ENCODE assay signal across 7 cellular contexts in the genomic region with DNA sequence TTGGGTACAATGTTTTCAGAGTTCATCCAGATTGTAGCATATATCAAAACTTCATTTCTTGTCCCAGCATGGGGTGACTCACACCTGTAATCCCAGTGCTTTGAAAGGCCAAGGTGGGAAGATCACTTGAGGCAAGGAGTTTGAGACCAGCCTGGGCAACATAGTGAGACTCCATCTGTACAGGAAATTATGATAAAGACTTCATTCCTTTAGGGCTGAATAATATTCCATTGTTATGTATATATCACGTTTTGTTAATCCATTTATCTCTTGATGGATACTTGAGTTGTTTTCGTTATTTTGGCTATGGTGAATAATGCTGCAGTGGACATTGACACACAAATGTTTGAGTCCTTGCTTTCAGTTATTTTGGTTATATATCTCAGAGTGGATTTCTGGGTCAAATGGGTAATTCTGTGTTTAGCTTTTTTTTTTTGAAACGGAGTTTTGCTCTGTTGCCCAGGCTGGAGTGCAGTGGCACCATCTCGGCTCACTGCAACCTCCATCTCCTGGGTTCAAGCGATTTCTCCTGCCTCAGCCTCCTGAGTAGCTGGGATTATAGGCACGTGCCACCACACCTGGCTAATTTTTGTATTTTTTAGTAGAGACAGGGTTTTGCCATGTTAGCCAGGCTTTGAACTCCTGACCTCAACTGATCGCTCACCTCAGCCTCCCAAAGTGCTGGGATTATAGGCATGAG. TPM values are rescaled to one million over a fixed set of nuclear protein-coding genes. Genes with fewer than 3 reads are reported as not detected.
DNase-seq lines count a peak whose midpoint lies in the region; ATAC-seq, FAIRE-seq and TF ChIP-seq lines count a peak whose summit lies in the region.
"Not testable (repeated sequence)": the region's sequence is repeated elsewhere in the genome, so short reads cannot be mapped to it uniquely, and the experiment has no call there.

No MANE protein-coding gene starts in this region.

- H3K36me3 ChIP-seq in CD8-positive, alpha-beta memory T cell (ENCODE audit: insufficient read depth, low read length); SK-N-SH (replicated peaks in 1 of 2; ENCODE audit: control insufficient read depth in 1 of 2, insufficient read depth in 2 of 2, low read length in 1 of 2); endothelial cell of umbilical vein (ENCODE audit: control insufficient read depth in 2 of 2, extremely low read depth in 1 of 2, insufficient read depth in 2 of 2, low read length in 2 of 2): not testable (repeated sequence)

- peaks cover 18% of the 10 kb centered on the region for H3F3A ChIP-seq in SK-N-SH (replicated peaks; ENCODE audit: insufficient read depth)

- peak overlapping the region in 4 of 7 donors; percentile 5 to 77 (median 34) for H3K4me3 Mint-ChIP-seq in CD8-positive, alpha-beta memory T cell
- not testable (repeated sequence) for H3K4me3 Mint-ChIP-seq in activated naive CD8-positive, alpha-beta T cell; memory B cell; natural killer cell; stimulated activated naive B cell treated with anti-CD40 and anti-IgM and Interleukin-4, amounts not matched to agents 10 μg/mL and 1 μg/mL and 100 μg/mL, for 72 hours

- not testable (repeated sequence) for H3K27me3 Mint-ChIP-seq in CD8-positive, alpha-beta memory T cell; activated naive CD8-positive, alpha-beta T cell; memory B cell; natural killer cell (ENCODE audit: low read depth in 2 of 2); stimulated activated naive B cell treated with anti-CD40 and anti-IgM and Interleukin-4, amounts not matched to agents 10 μg/mL and 1 μg/mL and 100 μg/mL, for 72 hours

- DNase-seq in CD8-positive, alpha-beta memory T cell; SK-N-SH; endothelial cell of umbilical vein (ENCODE audit: low read depth, low spot score); memory B cell (ENCODE audit: low spot score in 2 of 2); natural killer cell; stimulated activated naive B cell treated with anti-CD40 and anti-IgM and Interleukin-4, amounts not matched to agents 10 μg/mL and 1 μg/mL and 100 μg/mL, for 72 hours: not testable (repeated sequence)

- not testable (repeated sequence) for H3K9me1 ChIP-seq in endothelial cell of umbilical vein (replicated peaks; ENCODE audit: control insufficient read depth, extremely low read depth, insufficient read depth, low read length)

- dilution Hi-C loops in endothelial cell of umbilical vein (cut with MboI; ENCODE audit: extremely low pct_ligation_motif_present, low sequenced_read_pairs), result not testable (repeated sequence)

- intact Hi-C loops in endothelial cell of umbilical vein (cut with micrococcal nuclease); natural killer cell (cut with micrococcal nuclease): not testable (repeated sequence)

- H3K9ac ChIP-seq in SK-N-SH; endothelial cell of umbilical vein (replicated peaks; ENCODE audit: extremely low read depth, insufficient read depth, low read length): not testable (repeated sequence)

- CTCF ChIA-PET in CD8-positive, alpha-beta memory T cell (lab: Charles Lee), result not testable (repeated sequence)
- CTCF ChIA-PET in SK-N-SH (lab: Yijun Ruan, JAX) (interaction anchor here (1.4 kb wide), 1 partner anchor 56 kb away, joined by 3 read pairs; no protein-coding TSS in a partner anchor), endothelial cell of umbilical vein (lab: Charles Lee) (interaction anchor here (0.8 to 1.3 kb wide), 2 partner anchors 22 to 25 kb away, joined by 3 read pairs; partner anchors contain the start of gene CRKL)

- 91% methylated on average over 7 of the region's 7 CpGs for WGBS in SK-N-SH (ENCODE audit: low lambda C conversion rate)

- H3K27me3 ChIP-seq in CD8-positive, alpha-beta memory T cell (ENCODE audit: insufficient read depth, low read length, poor library complexity, severe bottlenecking); SK-N-SH (ENCODE audit: insufficient read depth); endothelial cell of umbilical vein (ENCODE audit: control insufficient read depth in 2 of 2, insufficient read depth in 2 of 2, low read length in 2 of 2): not testable (repeated sequence)

- not testable (repeated sequence) for H2AFZ ChIP-seq in SK-N-SH (ENCODE audit: low read depth); endothelial cell of umbilical vein (ENCODE audit: low read depth, low read length)

- not testable (repeated sequence) for TF ChIP-seq RAD21 in SK-N-SH (IDR thresholded peaks at IDR 0.05; ENCODE audit: low read length)

- peak; percentile 78 for FAIRE-seq in endothelial cell of umbilical vein (lab: Jason Lieb, UNC)

- peaks cover 72 to 89% (median 88%) of the 10 kb centered on the region in 3 donors for H3K4me1 Mint-ChIP-seq in CD8-positive, alpha-beta memory T cell
- peaks cover 82% of the 10 kb centered on the region for H3K4me1 Mint-ChIP-seq in activated naive CD8-positive, alpha-beta T cell (ENCODE audit: low read depth)
- H3K4me1 Mint-ChIP-seq in memory B cell (peaks cover 57% of the 10 kb centered on the region), natural killer cell (peaks cover 86 to 88% of the 10 kb centered on the region in 2 donors)
- H3K4me1 Mint-ChIP-seq in stimulated activated naive B cell treated with anti-CD40 and anti-IgM and Interleukin-4, amounts not matched to agents 10 μg/mL and 1 μg/mL and 100 μg/mL, for 72 hours, result peaks cover 36 to 83% of the 10 kb centered on the region in 2 donors

- not testable (repeated sequence) for H3K9me3 Mint-ChIP-seq in CD8-positive, alpha-beta memory T cell; activated naive CD8-positive, alpha-beta T cell (ENCODE audit: low read depth); memory B cell; natural killer cell; stimulated activated naive B cell treated with anti-CD40 and anti-IgM and Interleukin-4, amounts not matched to agents 10 μg/mL and 1 μg/mL and 100 μg/mL, for 72 hours

- TF ChIP-seq CTCF in SK-N-SH (IDR thresholded peaks at IDR 0.05); endothelial cell of umbilical vein (IDR thresholded peaks at IDR 0.05; ENCODE audit: extremely low read depth in 1 of 2, insufficient read depth in 1 of 2, low read depth in 1 of 2, low read length in 2 of 2); natural killer cell (IDR thresholded peaks at IDR 0.05): not testable (repeated sequence)

- H3K9me3 ChIP-seq in CD8-positive, alpha-beta memory T cell (ENCODE audit: low read length); SK-N-SH; endothelial cell of umbilical vein (replicated peaks; ENCODE audit: control insufficient read depth, insufficient read depth, low read length): not testable (repeated sequence)

- peaks cover 0 to 51% (median 7%) of the 10 kb centered on the region in 3 donors for H3K36me3 Mint-ChIP-seq in CD8-positive, alpha-beta memory T cell
- H3K36me3 Mint-ChIP-seq in activated naive CD8-positive, alpha-beta T cell; natural killer cell: not testable (repeated sequence)
- peaks cover 24% of the 10 kb centered on the region for H3K36me3 Mint-ChIP-seq in memory B cell
- H3K36me3 Mint-ChIP-seq in stimulated activated naive B cell treated with anti-CD40 and anti-IgM and Interleukin-4, amounts not matched to agents 10 μg/mL and 1 μg/mL and 100 μg/mL, for 72 hours, result peaks cover 17 to 55% of the 10 kb centered on the region in 2 donors

- not testable (repeated sequence) for TF ChIP-seq EP300 in SK-N-SH (IDR thresholded peaks at IDR 0.05; ENCODE audit: borderline replicate concordance in 1 of 2, low read depth in 1 of 2, low read length in 1 of 2)

- not testable (repeated sequence) for H3K9me2 ChIP-seq in SK-N-SH

- H3K4me2 ChIP-seq in SK-N-SH, result 0 out of 2 replicates have a peak overlapping the region, but pooled peaks have one; percentile 24
- not testable (repeated sequence) for H3K4me2 ChIP-seq in endothelial cell of umbilical vein (ENCODE audit: insufficient read depth, low read length)

- peak overlapping the region in 7 of 8 donors; percentile 4 to 80 (median 69) for H3K27ac Mint-ChIP-seq in CD8-positive, alpha-beta memory T cell
- peak overlapping the region; percentile 8 for H3K27ac Mint-ChIP-seq in activated naive CD8-positive, alpha-beta T cell
- H3K27ac Mint-ChIP-seq in memory B cell (peak overlapping the region; percentile 50), natural killer cell (peak overlapping the region; percentile 48 to 73)
- H3K27ac Mint-ChIP-seq in stimulated activated naive B cell treated with anti-CD40 and anti-IgM and Interleukin-4, amounts not matched to agents 10 μg/mL and 1 μg/mL and 100 μg/mL, for 72 hours, result peak overlapping the region; percentile 14

- ATAC-seq in memory B cell (ENCODE audit: low read depth); natural killer cell; stimulated activated naive B cell treated with anti-CD40 and anti-IgM and Interleukin-4, amounts not matched to agents 10 μg/mL and 1 μg/mL and 100 μg/mL, for 72 hours (replicated peaks): not testable (repeated sequence)

- POLR2A ChIA-PET in CD8-positive, alpha-beta memory T cell (lab: Charles Lee); SK-N-SH (lab: Yijun Ruan, JAX); endothelial cell of umbilical vein (lab: Charles Lee): not testable (repeated sequence)

- H3K79me2 ChIP-seq in SK-N-SH (ENCODE audit: insufficient read depth) (peaks cover 98% of the 10 kb centered on the region), endothelial cell of umbilical vein (ENCODE audit: control insufficient read depth, insufficient read depth, low read length) (peaks cover 95% of the 10 kb centered on the region)

- BruUV-seq in endothelial cell of umbilical vein (replicated peaks; lab: Mats Ljungman, UMichigan), result not testable (repeated sequence)

- not testable (repeated sequence) for H3K27ac ChIP-seq in CD8-positive, alpha-beta memory T cell (ENCODE audit: low read depth, low read length); SK-N-SH (ENCODE audit: low read depth in 2 of 2, low read length in 1 of 2); endothelial cell of umbilical vein (ENCODE audit: insufficient read depth, low read depth, low read length)

- not testable (repeated sequence) for H3K4me3 ChIP-seq in CD8-positive, alpha-beta memory T cell (ENCODE audit: low read length); SK-N-SH (ENCODE audit: low read depth in 2 of 2, low read length in 1 of 2); endothelial cell of umbilical vein (replicated peaks in 1 of 3; ENCODE audit: insufficient read depth in 1 of 3, low read depth in 1 of 3, low read length in 3 of 3)

- TF ChIP-seq POLR2A in endothelial cell of umbilical vein (IDR thresholded peaks at IDR 0.05; ENCODE audit: low read depth, low read length), result not testable (repeated sequence)

- H3K4me1 ChIP-seq in CD8-positive, alpha-beta memory T cell (ENCODE audit: insufficient read depth, low read length), result peaks cover 45% of the 10 kb centered on the region
- H3K4me1 ChIP-seq in SK-N-SH (ENCODE audit: control insufficient read depth in 1 of 2, insufficient read depth in 2 of 2, low read depth in 1 of 2, low read length in 1 of 2), result peaks cover 13 to 14% of the 10 kb centered on the region in 2 experiments; a peak in 2 of 4 replicates
- peaks cover 19% of the 10 kb centered on the region for H3K4me1 ChIP-seq in endothelial cell of umbilical vein (ENCODE audit: control insufficient read depth, extremely low read depth, insufficient read depth, low read length)

- H4K20me1 ChIP-seq in SK-N-SH (ENCODE audit: insufficient read depth) (peaks cover 98% of the 10 kb centered on the region), endothelial cell of umbilical vein (replicated peaks; ENCODE audit: control insufficient read depth, extremely low read depth, insufficient read depth, low read length) (peaks cover 22% of the 10 kb centered on the region)

RNA-seq across cellular contexts. Expression of gene AIFM3, which starts 24.7 kb away (rescaled TPM):
- total RNA-seq in CD8-positive, alpha-beta memory T cell, result under 1 TPM; 0.16 to 0.33 TPM
- not detected for polyA plus RNA-seq in CD8-positive, alpha-beta memory T cell
- polyA plus RNA-seq in SK-N-SH (2012; rRNA removed) (1.3 and 1.7 TPM in 2 replicates), endothelial cell of umbilical vein (0.11 and 0.15 TPM in 2 replicates)
- polyA plus RNA-seq in SK-N-SH (2012; cell fraction: cytosol; rRNA removed), result 0.77 and 0.98 TPM in 2 replicates
- 4.7 and 6.1 TPM in 2 replicates for polyA plus RNA-seq in SK-N-SH (2012; cell fraction: nucleus; rRNA removed)
- total RNA-seq in endothelial cell of umbilical vein (not detected in 2 replicates), natural killer cell (1 to 10 TPM; 1.5 to 2.3 (median 2.2) TPM)
- polyA plus RNA-seq in endothelial cell of umbilical vein (2011; cell fraction: cytosol; rRNA removed), result 0.08 TPM in 2 replicates
- polyA plus RNA-seq in endothelial cell of umbilical vein (2011; cell fraction: nucleus; rRNA removed), result 0.49 and 0.70 TPM in 2 replicates
- polyA plus RNA-seq in endothelial cell of umbilical vein (2012), result 0.32 and 0.42 TPM in 2 replicates
- not detected in 2 replicates for polyA minus RNA-seq in endothelial cell of umbilical vein
- not detected for polyA minus RNA-seq in endothelial cell of umbilical vein (2011; cell fraction: cytosol; rRNA and poly(A)+ RNA removed)
- not detected in 2 replicates for polyA minus RNA-seq in endothelial cell of umbilical vein (2011; cell fraction: nucleus; rRNA and poly(A)+ RNA removed)

RNA-seq across cellular contexts. Expression of gene CRKL, which starts 25.1 kb away (rescaled TPM):
- total RNA-seq in CD8-positive, alpha-beta memory T cell, result 10 to 100 TPM; 94.0 to 98.1 TPM
- 54.5 TPM for polyA plus RNA-seq in CD8-positive, alpha-beta memory T cell
- polyA plus RNA-seq in SK-N-SH (2012; rRNA removed) (9.6 and 10.2 TPM in 2 replicates), endothelial cell of umbilical vein (15.4 and 18.0 TPM in 2 replicates)
- 12.2 and 12.7 TPM in 2 replicates for polyA plus RNA-seq in SK-N-SH (2012; cell fraction: cytosol; rRNA removed)
- 6.8 and 8.9 TPM in 2 replicates for polyA plus RNA-seq in SK-N-SH (2012; cell fraction: nucleus; rRNA removed)
- total RNA-seq in endothelial cell of umbilical vein (47.1 and 50.6 TPM in 2 replicates), natural killer cell (10 to 100 TPM; 50.7 to 71.2 (median 67.4) TPM)
- 17.3 and 19.3 TPM in 2 replicates for polyA plus RNA-seq in endothelial cell of umbilical vein (2011; cell fraction: cytosol; rRNA removed)
- polyA plus RNA-seq in endothelial cell of umbilical vein (2011; cell fraction: nucleus; rRNA removed), result 11.4 and 13.5 TPM in 2 replicates
- 20.8 and 27.2 TPM in 2 replicates for polyA plus RNA-seq in endothelial cell of umbilical vein (2012)
- polyA minus RNA-seq in endothelial cell of umbilical vein, result 37.3 and 43.3 TPM in 2 replicates
- polyA minus RNA-seq in endothelial cell of umbilical vein (2011; cell fraction: cytosol; rRNA and poly(A)+ RNA removed), result 12.2 TPM
- polyA minus RNA-seq in endothelial cell of umbilical vein (2011; cell fraction: nucleus; rRNA and poly(A)+ RNA removed), result 13.4 and 14.8 TPM in 2 replicates

RNA-seq across cellular contexts. Expression of gene LZTR1, which starts 39.7 kb away (rescaled TPM):
- total RNA-seq in CD8-positive, alpha-beta memory T cell, result 10 to 100 TPM; 75.0 to 78.7 TPM
- polyA plus RNA-seq in CD8-positive, alpha-beta memory T cell, result 17.1 TPM
- 37.7 and 41.5 TPM in 2 replicates for polyA plus RNA-seq in SK-N-SH (2012; rRNA removed)
- polyA plus RNA-seq in SK-N-SH (2012; cell fraction: cytosol; rRNA removed), result 11.9 and 15.0 TPM in 2 replicates
- polyA plus RNA-seq in SK-N-SH (2012; cell fraction: nucleus; rRNA removed), result 294 and 344 TPM in 2 replicates
- 60.1 and 86.8 TPM in 2 replicates for total RNA-seq in endothelial cell of umbilical vein
- 56.6 and 60.7 TPM in 2 replicates for polyA plus RNA-seq in endothelial cell of umbilical vein
- polyA plus RNA-seq in endothelial cell of umbilical vein (2011; cell fraction: cytosol; rRNA removed), result 32.0 and 33.6 TPM in 2 replicates
- polyA plus RNA-seq in endothelial cell of umbilical vein (2011; cell fraction: nucleus; rRNA removed), result 361 and 407 TPM in 2 replicates
- polyA plus RNA-seq in endothelial cell of umbilical vein (2012), result 42.2 and 53.4 TPM in 2 replicates
- polyA minus RNA-seq in endothelial cell of umbilical vein, result 84.9 and 108 TPM in 2 replicates
- polyA minus RNA-seq in endothelial cell of umbilical vein (2011; cell fraction: cytosol; rRNA and poly(A)+ RNA removed), result 10.4 TPM
- polyA minus RNA-seq in endothelial cell of umbilical vein (2011; cell fraction: nucleus; rRNA and poly(A)+ RNA removed), result 64.3 and 102 TPM in 2 replicates
- total RNA-seq in natural killer cell, result 10 to 100 TPM; 71.9 to 85.0 (median 82.0) TPM

RNA-seq across cellular contexts. Expression of gene THAP7, which starts 59.6 kb away (rescaled TPM):
- total RNA-seq in CD8-positive, alpha-beta memory T cell, result 10 to 100 TPM; 43.9 TPM
- polyA plus RNA-seq in CD8-positive, alpha-beta memory T cell, result 42.8 TPM
- polyA plus RNA-seq in SK-N-SH (2012; rRNA removed) (26.3 and 32.0 TPM in 2 replicates), endothelial cell of umbilical vein (24.4 and 33.0 TPM in 2 replicates)
- polyA plus RNA-seq in SK-N-SH (2012; cell fraction: cytosol; rRNA removed), result 13.8 and 18.1 TPM in 2 replicates
- 74.4 and 90.6 TPM in 2 replicates for polyA plus RNA-seq in SK-N-SH (2012; cell fraction: nucleus; rRNA removed)
- total RNA-seq in endothelial cell of umbilical vein (13.5 and 14.9 TPM in 2 replicates), natural killer cell (10 to 100 TPM; 24.1 to 40.0 (median 26.8) TPM)
- polyA plus RNA-seq in endothelial cell of umbilical vein (2011; cell fraction: cytosol; rRNA removed), result 12.7 and 18.7 TPM in 2 replicates
- polyA plus RNA-seq in endothelial cell of umbilical vein (2011; cell fraction: nucleus; rRNA removed), result 25.1 and 27.2 TPM in 2 replicates
- 8.0 and 11.0 TPM in 2 replicates for polyA plus RNA-seq in endothelial cell of umbilical vein (2012)
- polyA minus RNA-seq in endothelial cell of umbilical vein, result 12.4 and 13.0 TPM in 2 replicates
- polyA minus RNA-seq in endothelial cell of umbilical vein (2011; cell fraction: cytosol; rRNA and poly(A)+ RNA removed), result 18.0 TPM
- 14.9 and 21.5 TPM in 2 replicates for polyA minus RNA-seq in endothelial cell of umbilical vein (2011; cell fraction: nucleus; rRNA and poly(A)+ RNA removed)

Comparison
In these comparisons a context has a peak if more than half of its experiments do, and no peak if none do; other contexts are left out.
1. H3K27ac Mint-ChIP-seq: peak in every context shown above with its lines; median percentile 69 in CD8-positive, alpha-beta memory T cell; 60 in natural killer cell; 50 in memory B cell; 14 in stimulated activated naive B cell treated with anti-CD40 and anti-IgM and Interleukin-4, amounts not matched to agents 10 μg/mL and 1 μg/mL and 100 μg/mL, for 72 hours; 8 in activated naive CD8-positive, alpha-beta T cell.